1 cellular context compared by ENCODE assay signal in genomic region chr14:68783408-68784297, GRCh38.
TF ChIP-seq lines count a peak whose summit lies in the region.

No MANE protein-coding gene starts in this region.

TF ChIP-seq in HepG2, 621 proteins besides CTCF, POLR2A, EP300 and RAD21 (continued from another document and continues in another):
- 0 out of 2 replicates have a peak, but pooled peaks have one; percentile 13 for TF ChIP-seq ZNF609 (CRISPR knock-in tag; IDR thresholded peaks at IDR 0.05; ENCODE audit: borderline replicate concordance)
- no peak for TF ChIP-seq ZNF138 (CRISPR knock-in tag; IDR thresholded peaks at IDR 0.05; ENCODE audit: low read depth)
- no peak for TF ChIP-seq PRDM10 (CRISPR knock-in tag; IDR thresholded peaks at IDR 0.05; ENCODE audit: low read depth)
- no peak for TF ChIP-seq DDIT3 (CRISPR knock-in tag; IDR thresholded peaks at IDR 0.05)
- no peak for TF ChIP-seq GMEB2 (CRISPR knock-in tag; IDR thresholded peaks at IDR 0.05; ENCODE audit: low read depth)
- no peak for TF ChIP-seq ZFP1 (CRISPR knock-in tag; IDR thresholded peaks at IDR 0.05)
- no peak for TF ChIP-seq HES4 (CRISPR knock-in tag; IDR thresholded peaks at IDR 0.05; ENCODE audit: borderline replicate concordance)
- no peak for TF ChIP-seq KLF15 (CRISPR knock-in tag; IDR thresholded peaks at IDR 0.05; ENCODE audit: borderline replicate concordance)
- no peak for TF ChIP-seq TBL1XR1 (IDR thresholded peaks at IDR 0.05; ENCODE audit: borderline replicate concordance, low read length, partially characterized antibody)
- no peak for TF ChIP-seq ETS1 (CRISPR knock-in tag; IDR thresholded peaks at IDR 0.05)
- no peak for TF ChIP-seq KDM5A (IDR thresholded peaks at IDR 0.05; ENCODE audit: borderline replicate concordance, low read length)
- TF ChIP-seq SRSF1 (optimal IDR thresholded peaks at IDR 0.05; ENCODE audit: low read depth, low read length), result no peak
- TF ChIP-seq ZSCAN12 (CRISPR knock-in tag; IDR thresholded peaks at IDR 0.05), result no peak
- 0 out of 2 replicates have a peak, but pooled peaks have one; percentile 24 for TF ChIP-seq ZSCAN21 (CRISPR knock-in tag; IDR thresholded peaks at IDR 0.05; ENCODE audit: borderline replicate concordance)
- TF ChIP-seq ZNF230 (CRISPR knock-in tag; IDR thresholded peaks at IDR 0.05), result no peak
- TF ChIP-seq DBP (CRISPR knock-in tag; IDR thresholded peaks at IDR 0.05; ENCODE audit: not compliant biosample characterization), result no peak
- 0 out of 2 replicates have a peak, but pooled peaks have one; percentile 39 for TF ChIP-seq ZSCAN5A (CRISPR knock-in tag; IDR thresholded peaks at IDR 0.05; ENCODE audit: borderline replicate concordance)
- TF ChIP-seq KDM1A (CRISPR knock-in tag; IDR thresholded peaks at IDR 0.05), result peak; percentile 9; the same call in 1 of the 2 replicates
- no peak for TF ChIP-seq WIZ (CRISPR knock-in tag; IDR thresholded peaks at IDR 0.05)
- no peak for TF ChIP-seq SRSF4 (IDR thresholded peaks at IDR 0.05; ENCODE audit: low read depth, low read length, poor library complexity, severe bottlenecking)
- TF ChIP-seq IRF9 (CRISPR knock-in tag; IDR thresholded peaks at IDR 0.05; ENCODE audit: borderline replicate concordance), result no peak
- TF ChIP-seq POLR2AphosphoS5 (IDR thresholded peaks at IDR 0.05; ENCODE audit: low read depth, low read length), result peak; percentile 31; the same call in 1 of the 2 replicates
- TF ChIP-seq ZNF850 (CRISPR knock-in tag; conservative IDR thresholded peaks at IDR 0.05), result no peak
- TF ChIP-seq SIX4 (CRISPR knock-in tag; IDR thresholded peaks at IDR 0.05), result no peak
- TF ChIP-seq ZNF350 (CRISPR knock-in tag; IDR thresholded peaks at IDR 0.05; ENCODE audit: borderline replicate concordance, low read depth), result no peak
- TF ChIP-seq ZNF260 (CRISPR knock-in tag; IDR thresholded peaks at IDR 0.05; ENCODE audit: borderline replicate concordance, low read depth), result peak; percentile 99
- peak; percentile 44; the same call in 1 of the 2 replicates for TF ChIP-seq CEBPB (IDR thresholded peaks at IDR 0.05; ENCODE audit: borderline replicate concordance, low read depth, low read length)
- TF ChIP-seq DMTF1 (CRISPR knock-in tag; IDR thresholded peaks at IDR 0.05), result no peak
- TF ChIP-seq MIER2 (CRISPR knock-in tag; IDR thresholded peaks at IDR 0.05), result no peak
- TF ChIP-seq ZNF460 (CRISPR knock-in tag; IDR thresholded peaks at IDR 0.05; ENCODE audit: borderline replicate concordance), result no peak
- 0 out of 2 replicates have a peak, but pooled peaks have one; percentile 47 for TF ChIP-seq MEF2D (CRISPR knock-in tag; IDR thresholded peaks at IDR 0.05)
